10 cellular contexts compared by ENCODE assay signal in the genomic region with DNA sequence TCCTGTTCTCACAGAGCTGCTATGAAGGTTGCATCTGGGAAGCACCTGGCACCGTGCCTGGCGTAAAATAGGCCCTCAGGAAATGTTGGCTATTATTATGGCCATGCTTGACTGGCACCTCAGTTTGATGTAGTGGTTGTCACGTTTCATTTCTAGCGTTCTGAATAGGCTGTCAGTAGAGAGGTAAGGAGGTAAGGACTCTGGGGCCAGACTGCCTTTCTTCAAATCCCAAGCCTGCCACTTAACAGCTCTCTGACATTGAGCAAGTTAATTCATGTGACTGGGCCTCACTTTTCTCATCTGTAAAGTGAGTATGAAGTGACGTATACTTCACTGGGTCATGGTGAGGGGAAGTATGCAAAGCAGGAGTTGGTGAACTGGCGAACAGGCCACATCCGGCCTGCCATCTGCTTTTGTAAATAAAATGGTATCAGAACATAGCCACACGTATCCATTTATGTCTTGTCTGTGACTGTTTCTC.
A peak's percentile ranks its signal among the peaks of the same experiment; 100 is the strongest.
DNase-seq lines count a peak whose midpoint lies in the region; ATAC-seq, FAIRE-seq and TF ChIP-seq lines count a peak whose summit lies in the region.
"Had no signal": no experiment of that assay in that cellular context is flagged by ENCODE, and none has a peak within 500 bp of the region (broad histone marks: within the 10 kb centered on the region; RNA-seq: fewer than 3 reads in every experiment).

No MANE protein-coding gene starts in this region.

- no peak for TF ChIP-seq POLR2A in GM12891 (IDR thresholded peaks at IDR 0.05; ENCODE audit: low read depth, low read length)

- no peak for TF ChIP-seq CTCF in foreskin fibroblast (IDR thresholded peaks at IDR 0.05; ENCODE audit: low read depth, low read length)

- POLR2A ChIA-PET in naive thymus-derived CD8-positive, alpha-beta T cell (lab: Charles Lee): no interaction called here

- ATAC-seq in GM21576 (IDR thresholded peaks at IDR 0.05; ENCODE audit: unreplicated experiment): peak; percentile 75
- no peak for ATAC-seq in naive thymus-derived CD8-positive, alpha-beta T cell
- no peak for ATAC-seq in HG03025 (IDR thresholded peaks at IDR 0.05; ENCODE audit: low FRiP score, unreplicated experiment)

- H3K4me3 ChIP-seq in foreskin fibroblast (ENCODE audit: low read depth in 1 of 2, low read length in 2 of 2): no peak overlapping the region
- H3K4me3 ChIP-seq: testis had no signal

- no peak overlapping the region for H3K27ac Mint-ChIP-seq in naive thymus-derived CD8-positive, alpha-beta T cell
- H3K27ac Mint-ChIP-seq: activated T-cell treated with anti-CD3 and anti-CD28 coated beads, Interleukin-2, amount 50 U/mL, for 72 hours had no signal

- H3K27me3 Mint-ChIP-seq in naive thymus-derived CD8-positive, alpha-beta T cell: peaks cover 0 to 11% (median 4%) of the 10 kb centered on the region in 5 donors

- peaks cover 0 to 2% (median 0%) of the 10 kb centered on the region in 4 donors for H3K4me1 Mint-ChIP-seq in naive thymus-derived CD8-positive, alpha-beta T cell

- no peak overlapping the region for H3K4me3 Mint-ChIP-seq in naive thymus-derived CD8-positive, alpha-beta T cell
- H3K4me3 Mint-ChIP-seq: activated T-cell treated with anti-CD3 and anti-CD28 coated beads, Interleukin-2, amount 50 U/mL, for 72 hours had no signal

- H3K9me3 Mint-ChIP-seq in naive thymus-derived CD8-positive, alpha-beta T cell: no peaks in the 10 kb centered on the region
- H3K9me3 Mint-ChIP-seq: activated T-cell treated with anti-CD3 and anti-CD28 coated beads, Interleukin-2, amount 50 U/mL, for 72 hours had no signal

- no peaks in the 10 kb centered on the region for H3K36me3 Mint-ChIP-seq in naive thymus-derived CD8-positive, alpha-beta T cell

- FAIRE-seq in GM12891 (lab: Jason Lieb, UNC): peak; percentile 98

- peak; percentile 54 for DNase-seq in GM12891 (ENCODE audit: insufficient read length, low spot score)
- DNase-seq in NCI-H1105 treated with DMSO at 0.1 percent for 48 hours (lab: John Stamatoyannopoulos, UW): peak; percentile 87
- peak; percentile 63 to 68 for DNase-seq in foreskin fibroblast
- DNase-seq in naive thymus-derived CD8-positive, alpha-beta T cell: no peak
- DNase-seq in dedifferentiated amniotic fluid mesenchymal stem cell (ENCODE audit: extremely low spot score): no peak
- no peak for DNase-seq in KG1 (lab: John Stamatoyannopoulos, UW)
- DNase-seq: activated T-cell treated with anti-CD3 and anti-CD28 coated beads, Interleukin-2, amount 50 U/mL, for 72 hours; testis had no signal

TF ChIP-seq in GM12891, 5 proteins besides CTCF, POLR2A, EP300 and RAD21:
- TF ChIP-seq SPI1 (IDR thresholded peaks at IDR 0.05; ENCODE audit: low read depth, low read length) (no peak), POU2F2 (IDR thresholded peaks at IDR 0.05; ENCODE audit: low read depth, low read length) (peak; percentile 91), TAF1 (IDR thresholded peaks at IDR 0.05; ENCODE audit: low read depth, low read length) (no peak)

Comparison
In these comparisons a context has a peak if more than half of its experiments do, and no peak if none do; other contexts are left out.
1. DNase-seq: peak in GM12891 (single experiment), NCI-H1105 treated with DMSO at 0.1 percent for 48 hours (single experiment) and foreskin fibroblast (2 of 2); none in naive thymus-derived CD8-positive, alpha-beta T cell (0 of 10), dedifferentiated amniotic fluid mesenchymal stem cell (single experiment) and KG1 (single experiment).